ENCODE assay signal across 3 cellular contexts in the genomic region with DNA sequence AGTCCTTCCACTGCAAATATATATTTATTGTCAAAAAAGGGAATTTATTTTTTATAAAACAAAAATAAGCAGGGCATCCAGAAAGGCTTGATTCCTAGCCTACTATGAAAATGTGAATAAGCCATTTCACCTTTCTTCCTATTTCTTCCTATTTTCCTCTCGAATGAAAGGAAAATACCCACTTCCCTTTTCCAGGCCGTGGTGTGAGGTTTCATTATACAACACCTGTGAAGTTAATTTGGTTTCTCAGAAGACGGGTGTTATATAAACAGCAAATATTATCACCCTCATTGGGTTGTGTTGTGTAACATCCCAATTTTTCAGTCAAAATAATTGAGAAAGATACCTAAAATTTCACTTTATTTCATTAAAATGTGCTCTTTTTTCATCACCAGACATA.
TF ChIP-seq lines count a peak whose summit lies in the region.

No MANE protein-coding gene starts in this region.

TF ChIP-seq in SK-N-SH, 30 proteins besides CTCF, POLR2A, EP300 and RAD21 (continued from another document):
- TF ChIP-seq, protein P1, sequence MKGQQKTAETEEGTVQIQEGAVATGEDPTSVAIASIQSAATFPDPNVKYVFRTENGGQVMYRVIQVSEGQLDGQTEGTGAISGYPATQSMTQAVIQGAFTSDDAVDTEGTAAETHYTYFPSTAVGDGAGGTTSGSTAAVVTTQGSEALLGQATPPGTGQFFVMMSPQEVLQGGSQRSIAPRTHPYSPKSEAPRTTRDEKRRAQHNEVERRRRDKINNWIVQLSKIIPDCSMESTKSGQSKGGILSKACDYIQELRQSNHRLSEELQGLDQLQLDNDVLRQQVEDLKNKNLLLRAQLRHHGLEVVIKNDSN (IDR thresholded peaks at IDR 0.05; ENCODE audit: borderline replicate concordance, low read depth): no peak
- TF ChIP-seq, protein P2, sequence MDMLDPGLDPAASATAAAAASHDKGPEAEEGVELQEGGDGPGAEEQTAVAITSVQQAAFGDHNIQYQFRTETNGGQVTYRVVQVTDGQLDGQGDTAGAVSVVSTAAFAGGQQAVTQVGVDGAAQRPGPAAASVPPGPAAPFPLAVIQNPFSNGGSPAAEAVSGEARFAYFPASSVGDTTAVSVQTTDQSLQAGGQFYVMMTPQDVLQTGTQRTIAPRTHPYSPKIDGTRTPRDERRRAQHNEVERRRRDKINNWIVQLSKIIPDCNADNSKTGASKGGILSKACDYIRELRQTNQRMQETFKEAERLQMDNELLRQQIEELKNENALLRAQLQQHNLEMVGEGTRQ (IDR thresholded peaks at IDR 0.05; ENCODE audit: borderline replicate concordance, low read depth, low read length): no peak
- no peak for TF ChIP-seq ELF1 (IDR thresholded peaks at IDR 0.05)
- no peak for TF ChIP-seq MEF2A (IDR thresholded peaks at IDR 0.05; ENCODE audit: borderline replicate concordance, low read depth)
- no peak for TF ChIP-seq FOSL2 (IDR thresholded peaks at IDR 0.05; ENCODE audit: borderline replicate concordance, low read depth)
- no peak for TF ChIP-seq GABPA (IDR thresholded peaks at IDR 0.05; ENCODE audit: low read depth)
- no peak for TF ChIP-seq TEAD4 (IDR thresholded peaks at IDR 0.05; ENCODE audit: borderline replicate concordance, insufficient read depth)
- no peak for TF ChIP-seq TCF12 (IDR thresholded peaks at IDR 0.05)
- TF ChIP-seq SIN3A (IDR thresholded peaks at IDR 0.05; ENCODE audit: borderline replicate concordance, low read depth, low read length): no peak
- no peak for TF ChIP-seq YY1 (IDR thresholded peaks at IDR 0.05; ENCODE audit: low read depth)
- no peak for TF ChIP-seq NFIC (IDR thresholded peaks at IDR 0.05; ENCODE audit: borderline replicate concordance)
- TF ChIP-seq, protein P3, sequence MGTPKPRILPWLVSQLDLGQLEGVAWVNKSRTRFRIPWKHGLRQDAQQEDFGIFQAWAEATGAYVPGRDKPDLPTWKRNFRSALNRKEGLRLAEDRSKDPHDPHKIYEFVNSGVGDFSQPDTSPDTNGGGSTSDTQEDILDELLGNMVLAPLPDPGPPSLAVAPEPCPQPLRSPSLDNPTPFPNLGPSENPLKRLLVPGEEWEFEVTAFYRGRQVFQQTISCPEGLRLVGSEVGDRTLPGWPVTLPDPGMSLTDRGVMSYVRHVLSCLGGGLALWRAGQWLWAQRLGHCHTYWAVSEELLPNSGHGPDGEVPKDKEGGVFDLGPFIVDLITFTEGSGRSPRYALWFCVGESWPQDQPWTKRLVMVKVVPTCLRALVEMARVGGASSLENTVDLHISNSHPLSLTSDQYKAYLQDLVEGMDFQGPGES (IDR thresholded peaks at IDR 0.05; ENCODE audit: low read depth, low read length): no peak
TF ChIP-seq in SK-N-SH: peak in this region for 0.

TF ChIP-seq in SK-N-SH treated with all-trans-retinoic acid at 6 μM for 48 hours, 23 proteins besides CTCF, POLR2A, EP300 and RAD21 (continued from another document):
- TF ChIP-seq CREB5 (CRISPR knock-in tag; IDR thresholded peaks at IDR 0.05; ENCODE audit: low read depth): no peak
- no peak for TF ChIP-seq ZNF8 (CRISPR knock-in tag; IDR thresholded peaks at IDR 0.05)
- TF ChIP-seq ZFP30 (CRISPR knock-in tag; IDR thresholded peaks at IDR 0.05): no peak
- no peak for TF ChIP-seq ZNF565 (CRISPR knock-in tag; conservative IDR thresholded peaks at IDR 0.05; ENCODE audit: low read depth)
- TF ChIP-seq CSDC2 (CRISPR knock-in tag; IDR thresholded peaks at IDR 0.05): no peak
- no peak for TF ChIP-seq ZC3H10 (CRISPR knock-in tag; IDR thresholded peaks at IDR 0.05)
- no peak for TF ChIP-seq SNAI2 (CRISPR knock-in tag; IDR thresholded peaks at IDR 0.05)
- TF ChIP-seq POU6F1 (CRISPR knock-in tag; IDR thresholded peaks at IDR 0.05; ENCODE audit: borderline replicate concordance, low read depth): no peak
- TF ChIP-seq ARNTL (CRISPR knock-in tag; IDR thresholded peaks at IDR 0.05; ENCODE audit: borderline replicate concordance, low read depth): no peak
- TF ChIP-seq ESRRG (CRISPR knock-in tag; IDR thresholded peaks at IDR 0.05): no peak
- TF ChIP-seq TCF4 (CRISPR knock-in tag; IDR thresholded peaks at IDR 0.05; ENCODE audit: borderline replicate concordance): no peak

TF ChIP-seq in endothelial cell of umbilical vein, 7 proteins besides CTCF, POLR2A, EP300 and RAD21 (continued from another document):
- no peak for TF ChIP-seq MAX (IDR thresholded peaks at IDR 0.05; ENCODE audit: insufficient read depth, insufficient read length)
- TF ChIP-seq FOS (IDR thresholded peaks at IDR 0.05; ENCODE audit: borderline replicate concordance, insufficient read depth, low read length): no peak
